Comparison of ENCODE assay signal across 1 cellular context in genomic region chr17:30920683-30921543, GRCh38.
A peak's percentile ranks its signal among the peaks of the same experiment; 100 is the strongest.
TF ChIP-seq lines count a peak whose summit lies in the region.

No MANE protein-coding gene starts in this region.

TF ChIP-seq in GM12878, 131 proteins besides CTCF, POLR2A, EP300 and RAD21:
- TF ChIP-seq ZNF274 (IDR thresholded peaks at IDR 0.05; ENCODE audit: insufficient read depth, insufficient read length): no peak
- TF ChIP-seq ATF7 (IDR thresholded peaks at IDR 0.05; ENCODE audit: low read depth): no peak
- TF ChIP-seq CREB1 (IDR thresholded peaks at IDR 0.05; ENCODE audit: low read depth): peak; percentile 51; the same call in 1 of the 2 replicates
- 0 out of 2 replicates have a peak, but pooled peaks have one; percentile 50 for TF ChIP-seq RUNX3 (IDR thresholded peaks at IDR 0.05; ENCODE audit: low read length)
- TF ChIP-seq USF1 (IDR thresholded peaks at IDR 0.05; ENCODE audit: borderline replicate concordance, extremely low read length, insufficient read depth, low read depth, low read length): no peak
- TF ChIP-seq CREM (IDR thresholded peaks at IDR 0.05; ENCODE audit: low read depth): peak; percentile 39; the same call in 1 of the 2 replicates
- no peak for TF ChIP-seq NBN (IDR thresholded peaks at IDR 0.05)
